In the genomic region with DNA sequence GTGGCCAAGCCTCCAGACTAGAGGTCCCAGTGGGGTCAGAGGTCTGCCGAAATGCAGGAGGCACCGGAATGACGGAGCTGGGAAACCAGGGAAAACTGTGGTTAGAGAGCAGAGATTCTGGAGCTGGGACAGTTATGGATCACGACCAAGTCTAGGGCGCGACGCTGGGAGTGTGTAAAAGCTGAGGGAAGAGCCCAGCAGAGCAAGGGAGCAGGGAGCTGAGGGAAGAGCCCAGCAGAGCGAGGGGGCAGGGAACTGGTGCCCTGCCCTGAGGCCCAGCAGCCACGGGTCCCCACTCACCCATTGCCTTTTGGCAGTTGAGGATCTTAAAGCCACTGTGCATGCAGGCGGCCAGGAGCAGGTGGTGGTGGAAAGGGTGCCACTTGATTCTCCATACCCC, we compare ENCODE assay signal across 1 cellular context.
TF ChIP-seq lines count a peak whose summit lies in the region.

No MANE protein-coding gene starts in this region.

TF ChIP-seq in A549, 52 proteins besides CTCF, POLR2A, EP300 and RAD21:
- TF ChIP-seq CHD4 (IDR thresholded peaks at IDR 0.05; ENCODE audit: borderline replicate concordance) = no peak
- no peak for TF ChIP-seq HOXA7 (CRISPR knock-in tag; IDR thresholded peaks at IDR 0.05)
- TF ChIP-seq, protein P1, sequence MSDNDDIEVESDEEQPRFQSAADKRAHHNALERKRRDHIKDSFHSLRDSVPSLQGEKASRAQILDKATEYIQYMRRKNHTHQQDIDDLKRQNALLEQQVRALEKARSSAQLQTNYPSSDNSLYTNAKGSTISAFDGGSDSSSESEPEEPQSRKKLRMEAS (IDR thresholded peaks at IDR 0.05) = no peak
- TF ChIP-seq PBX3 (IDR thresholded peaks at IDR 0.05) = no peak
- TF ChIP-seq ZFP36 (IDR thresholded peaks at IDR 0.05; ENCODE audit: borderline replicate concordance, partially characterized antibody) = no peak
- no peak for TF ChIP-seq BCL3 (IDR thresholded peaks at IDR 0.05)
- TF ChIP-seq, protein P2, sequence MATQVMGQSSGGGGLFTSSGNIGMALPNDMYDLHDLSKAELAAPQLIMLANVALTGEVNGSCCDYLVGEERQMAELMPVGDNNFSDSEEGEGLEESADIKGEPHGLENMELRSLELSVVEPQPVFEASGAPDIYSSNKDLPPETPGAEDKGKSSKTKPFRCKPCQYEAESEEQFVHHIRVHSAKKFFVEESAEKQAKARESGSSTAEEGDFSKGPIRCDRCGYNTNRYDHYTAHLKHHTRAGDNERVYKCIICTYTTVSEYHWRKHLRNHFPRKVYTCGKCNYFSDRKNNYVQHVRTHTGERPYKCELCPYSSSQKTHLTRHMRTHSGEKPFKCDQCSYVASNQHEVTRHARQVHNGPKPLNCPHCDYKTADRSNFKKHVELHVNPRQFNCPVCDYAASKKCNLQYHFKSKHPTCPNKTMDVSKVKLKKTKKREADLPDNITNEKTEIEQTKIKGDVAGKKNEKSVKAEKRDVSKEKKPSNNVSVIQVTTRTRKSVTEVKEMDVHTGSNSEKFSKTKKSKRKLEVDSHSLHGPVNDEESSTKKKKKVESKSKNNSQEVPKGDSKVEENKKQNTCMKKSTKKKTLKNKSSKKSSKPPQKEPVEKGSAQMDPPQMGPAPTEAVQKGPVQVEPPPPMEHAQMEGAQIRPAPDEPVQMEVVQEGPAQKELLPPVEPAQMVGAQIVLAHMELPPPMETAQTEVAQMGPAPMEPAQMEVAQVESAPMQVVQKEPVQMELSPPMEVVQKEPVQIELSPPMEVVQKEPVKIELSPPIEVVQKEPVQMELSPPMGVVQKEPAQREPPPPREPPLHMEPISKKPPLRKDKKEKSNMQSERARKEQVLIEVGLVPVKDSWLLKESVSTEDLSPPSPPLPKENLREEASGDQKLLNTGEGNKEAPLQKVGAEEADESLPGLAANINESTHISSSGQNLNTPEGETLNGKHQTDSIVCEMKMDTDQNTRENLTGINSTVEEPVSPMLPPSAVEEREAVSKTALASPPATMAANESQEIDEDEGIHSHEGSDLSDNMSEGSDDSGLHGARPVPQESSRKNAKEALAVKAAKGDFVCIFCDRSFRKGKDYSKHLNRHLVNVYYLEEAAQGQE (IDR thresholded peaks at IDR 0.05) = no peak
- no peak for TF ChIP-seq NFE2L2 (conservative IDR thresholded peaks at IDR 0.05; ENCODE audit: low read length)
- TF ChIP-seq RFX5 (IDR thresholded peaks at IDR 0.05) = no peak
- TF ChIP-seq RARB (CRISPR knock-in tag; IDR thresholded peaks at IDR 0.05) = no peak
- TF ChIP-seq SREBF2 (IDR thresholded peaks at IDR 0.05) = no peak
- no peak for TF ChIP-seq HOXB13 (CRISPR knock-in tag; IDR thresholded peaks at IDR 0.05; ENCODE audit: low read depth)
- no peak for TF ChIP-seq CBX8 (IDR thresholded peaks at IDR 0.05)
